Comparison of ENCODE assay signal across 9 cellular contexts in the genomic region with DNA sequence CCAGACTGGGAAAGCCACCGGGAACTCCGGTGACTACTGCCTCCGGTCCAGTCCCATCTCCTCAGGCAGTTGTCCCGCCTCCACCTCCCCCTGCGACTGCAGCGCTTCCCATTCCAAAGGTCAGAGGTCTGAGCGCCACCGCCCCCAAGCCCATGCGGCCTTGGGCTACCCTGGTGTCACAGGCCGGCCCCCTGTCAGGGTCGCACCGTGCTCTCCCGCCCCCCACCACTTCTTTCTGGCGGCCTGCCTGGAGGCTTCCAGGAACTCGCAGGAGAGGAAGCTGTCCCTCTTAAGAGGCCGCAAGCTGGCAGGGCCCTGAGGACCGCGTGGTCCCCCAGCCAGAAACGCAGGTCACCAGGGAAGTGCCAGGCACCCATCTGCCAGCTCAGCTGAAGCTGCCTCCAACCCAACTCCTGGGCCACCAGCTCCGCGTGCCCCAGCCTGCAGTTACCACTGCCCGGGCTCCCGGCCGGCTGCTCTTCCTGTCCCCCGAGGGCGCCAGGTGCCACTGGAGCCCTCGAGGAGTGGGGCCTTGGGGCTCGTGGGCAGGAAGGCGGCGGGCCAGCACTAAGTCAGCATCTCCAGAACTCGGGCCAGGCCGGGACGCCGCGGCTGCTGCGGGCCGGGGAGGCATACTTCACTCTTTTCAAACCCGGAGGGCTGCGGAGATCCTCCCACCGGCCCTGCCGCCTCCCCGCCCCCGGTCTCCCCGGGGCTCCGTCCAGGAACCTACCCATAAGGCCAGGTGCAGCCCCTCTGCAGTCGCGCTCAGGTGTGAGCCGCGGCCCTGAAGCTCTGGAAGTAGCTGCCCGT.
DNase-seq lines count a peak whose midpoint lies in the region; ATAC-seq and TF ChIP-seq lines count a peak whose summit lies in the region.
"Had no signal": no experiment of that assay in that cellular context is flagged by ENCODE, and none has a peak within 500 bp of the region (broad histone marks: within the 10 kb centered on the region; RNA-seq: fewer than 3 reads in every experiment).

No MANE protein-coding gene starts in this region.

- H3K27me3 ChIP-seq in muscle layer of colon (ENCODE audit: control insufficient read depth in 1 of 2, insufficient read depth in 2 of 2, low read length in 2 of 2) (no peaks in the 10 kb centered on the region), tibial artery (no peaks in the 10 kb centered on the region)

- H3K27ac ChIP-seq in muscle layer of colon (ENCODE audit: low read depth, low read length) (peak overlapping the region; percentile 19), tibial artery (peak overlapping the region; percentile 73 to 78)

- in situ Hi-C loops in ACHN (cut with HindIII; ENCODE audit: low pct_ligation_motif_present, low pct_unique_long_range_greater_than_20kb, low sequenced_read_pairs) = no loop called here

- H3K9ac ChIP-seq in muscle layer of colon (ENCODE audit: low read length) = no peak overlapping the region

- H3K9me3 ChIP-seq in muscle layer of colon (ENCODE audit: low read length) (no peaks in the 10 kb centered on the region), tibial artery (no peaks in the 10 kb centered on the region)

- H3K36me3 ChIP-seq in muscle layer of colon (ENCODE audit: insufficient read depth, low read length) (peaks cover 35% of the 10 kb centered on the region), tibial artery (peaks cover 14 to 41% (median 25%) of the 10 kb centered on the region in 3 donors)

- H3K4me1 ChIP-seq in muscle layer of colon (ENCODE audit: insufficient read depth, low read length) (peaks cover 20% of the 10 kb centered on the region), tibial artery (peaks cover 0 to 22% (median 15%) of the 10 kb centered on the region in 4 donors)

- intact Hi-C loops in tibial artery (cut with DNase I; ENCODE audit: low total_unique reads) = no loop called here

- peak; percentile 42 for DNase-seq in ACHN
- DNase-seq in MV-4-11 (lab: John Stamatoyannopoulos, UW) = peak; percentile 23
- DNase-seq in activated CD8-positive, alpha-beta memory T cell treated with anti-CD3 and anti-CD28 coated beads, Interleukin-2, amount 50 U/mL, for 48 hours = peak; percentile 81
- DNase-seq in tibial artery = peak in 1 of 2 donors; percentile 39

- ATAC-seq in GM18511 (IDR thresholded peaks at IDR 0.05; ENCODE audit: unreplicated experiment) (peak; percentile 61), esophagus mucosa (peak; percentile 62), GM18870 (IDR thresholded peaks at IDR 0.05; ENCODE audit: unreplicated experiment) (no peak)
- ATAC-seq: HCT116 had no signal

- H3K4me3 ChIP-seq in muscle layer of colon (ENCODE audit: low read depth in 1 of 2, low read length in 2 of 2) (peak overlapping the region; percentile 42 to 55), tibial artery (peak overlapping the region; percentile 67 to 79)

- no peak for TF ChIP-seq CTCF in tibial artery (IDR thresholded peaks at IDR 0.05)
